ENCODE assay signal across 12 cellular contexts in genomic region chr13:39682788-39683187, GRCh38. TPM values are rescaled to one million over a fixed set of nuclear protein-coding genes. Genes with fewer than 3 reads are reported as not detected.
A peak's percentile ranks its signal among the peaks of the same experiment; 100 is the strongest.
DNase-seq lines count a peak whose midpoint lies in the region; ATAC-seq and TF ChIP-seq lines count a peak whose summit lies in the region.
"Had no signal": no experiment of that assay in that cellular context is flagged by ENCODE, and none has a peak within 500 bp of the region (broad histone marks: within the 10 kb centered on the region; RNA-seq: fewer than 3 reads in every experiment).

No MANE protein-coding gene starts in this region.

- no peaks in the 10 kb centered on the region for H4K20me1 ChIP-seq in Karpas-422 (ENCODE audit: insufficient read depth, low read depth, low read length)

- no peak for TF ChIP-seq POLR2A in esophagus muscularis mucosa (IDR thresholded peaks at IDR 0.05; ENCODE audit: low read depth)

- no peak for TF ChIP-seq EP300 in esophagus muscularis mucosa (IDR thresholded peaks at IDR 0.05)

- TF ChIP-seq CTCF in esophagus muscularis mucosa (IDR thresholded peaks at IDR 0.05) = no peak

- no peaks in the 10 kb centered on the region for H3K9me2 ChIP-seq in Karpas-422 (replicated peaks; ENCODE audit: insufficient read depth, low read length)

- H3K9me3 ChIP-seq in Karpas-422 (ENCODE audit: low read length) (no peaks in the 10 kb centered on the region), esophagus muscularis mucosa (no peaks in the 10 kb centered on the region)

- no peak overlapping the region for H3K9ac ChIP-seq in Karpas-422 (ENCODE audit: low read length)

- in situ Hi-C loops in G401 (cut with HindIII; ENCODE audit: low sequenced_read_pairs) = no loop called here

- H3K36me3 ChIP-seq in Karpas-422 (ENCODE audit: insufficient read depth, low read length) = peaks cover 14% of the 10 kb centered on the region
- peaks cover 13 to 55% (median 30%) of the 10 kb centered on the region in 4 donors for H3K36me3 ChIP-seq in esophagus muscularis mucosa

- H3K4me2 ChIP-seq in Karpas-422 (ENCODE audit: low read depth, low read length, poor library complexity, severe bottlenecking) = no peak overlapping the region

- H3K27me3 ChIP-seq in Karpas-422 (ENCODE audit: low read length) (no peaks in the 10 kb centered on the region), esophagus muscularis mucosa (no peaks in the 10 kb centered on the region)

- no peak for DNase-seq in Karpas-422
- no peak for DNase-seq in amniotic stem cell (lab: John Stamatoyannopoulos, UW)
- DNase-seq in esophagus muscularis mucosa (ENCODE audit: extremely low spot score) = no peak
- DNase-seq in NCI-H226 = no peak
- DNase-seq in G401 (ENCODE audit: low spot score) = no peak
- DNase-seq: CD4-positive, alpha-beta memory T cell; islet precursor cell; stimulated activated naive CD8-positive, alpha-beta T cell treated with anti-CD3 and anti-CD28 coated beads, Interleukin-15, Interleukin-2, amounts not matched to agents 100 U/mL and 50 U/mL, for 24 hours had no signal

- H3K4me1 ChIP-seq in Karpas-422 (ENCODE audit: low read length) (peaks cover 40% of the 10 kb centered on the region), esophagus muscularis mucosa (no peaks in the 10 kb centered on the region)

- ATAC-seq in GM18517 (IDR thresholded peaks at IDR 0.05; ENCODE audit: unreplicated experiment) (peak; percentile 58), GM21360 (IDR thresholded peaks at IDR 0.05; ENCODE audit: unreplicated experiment) (peak; percentile 68), HG02981 (IDR thresholded peaks at IDR 0.05; ENCODE audit: unreplicated experiment) (peak; percentile 67)
- ATAC-seq: Panc1; stimulated activated naive CD8-positive, alpha-beta T cell treated with anti-CD3 and anti-CD28 coated beads, Interleukin-15, Interleukin-2, amounts not matched to agents 100 U/mL and 50 U/mL, for 24 hours had no signal

- intact Hi-C loops in esophagus muscularis mucosa (cut with DNase I) = loop anchor here (2.0 to 10.0 kb wide), 2 partner anchors 382 to 1000 kb away; no protein-coding TSS in a partner anchor

- H2AFZ ChIP-seq in Karpas-422 (ENCODE audit: low read length) = no peak overlapping the region

- WGBS in esophagus muscularis mucosa = 79% methylated on average over 2 of the region's 2 CpGs

- 0 out of 2 replicates have a peak overlapping the region, but pooled peaks have one; percentile 16 for H3K27ac ChIP-seq in Karpas-422 (ENCODE audit: low read length)
- H3K27ac ChIP-seq in esophagus muscularis mucosa (replicated peaks in 1 of 4) = no peak overlapping the region

- no peak overlapping the region for H3K4me3 ChIP-seq in Karpas-422 (ENCODE audit: low read length)
- H3K4me3 ChIP-seq in esophagus muscularis mucosa = no peak overlapping the region

- no peaks in the 10 kb centered on the region for H3K79me2 ChIP-seq in Karpas-422 (ENCODE audit: low read length)

RNA-seq across cellular contexts. Expression of gene COG6, which starts 27.3 kb away (rescaled TPM):
- total RNA-seq in Karpas-422 (2014; rRNA removed; shearing (Covaris generic); ENCODE audit: low replicate concordance) = 30.6 and 31.6 TPM in 2 replicates
- total RNA-seq in esophagus muscularis mucosa = 10 to 100 TPM; 13.0 to 19.9 (median 14.3) TPM
- total RNA-seq in G401 (2014; rRNA removed; shearing (Covaris generic)) = 20.6 and 27.3 TPM in 2 replicates
